11 cellular contexts compared by ENCODE assay signal in the genomic region with DNA sequence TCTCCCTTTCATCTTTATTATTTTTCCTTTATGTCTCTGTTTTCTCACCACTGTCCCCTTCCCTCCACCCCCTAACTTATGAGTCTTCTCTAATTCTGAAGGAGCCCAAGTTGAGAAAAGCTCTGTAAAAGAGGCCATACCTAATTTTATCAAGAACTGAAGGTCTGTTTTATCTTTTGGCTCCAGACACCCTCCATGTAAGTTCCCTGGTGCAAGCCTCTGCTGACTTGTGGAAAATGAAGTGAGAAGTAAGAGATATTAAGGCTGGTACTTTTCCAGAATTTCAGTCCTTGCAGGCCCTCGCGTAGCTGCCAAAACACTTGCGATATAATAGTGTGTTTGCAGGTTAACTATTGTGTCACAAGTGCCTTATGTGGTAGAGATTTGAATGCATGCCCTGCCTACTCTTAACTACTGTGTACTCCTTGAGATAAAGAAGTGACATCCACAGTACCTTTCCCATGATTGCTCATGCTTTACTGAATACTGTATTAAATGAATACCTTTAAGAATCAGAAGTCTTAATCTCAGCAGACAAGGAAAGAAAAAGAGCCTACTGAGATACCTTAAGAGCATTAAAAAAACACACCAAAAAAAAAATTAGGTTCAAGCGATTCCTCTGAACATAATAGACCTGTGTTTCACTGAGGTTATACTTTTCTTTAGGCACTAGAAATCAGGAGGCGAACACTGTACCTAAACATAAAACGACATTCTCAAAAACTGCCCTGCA.
A peak's percentile ranks its signal among the peaks of the same experiment; 100 is the strongest.
DNase-seq lines count a peak whose midpoint lies in the region; ATAC-seq, FAIRE-seq and TF ChIP-seq lines count a peak whose summit lies in the region.
"Had no signal": no experiment of that assay in that cellular context is flagged by ENCODE, and none has a peak within 500 bp of the region (broad histone marks: within the 10 kb centered on the region; RNA-seq: fewer than 3 reads in every experiment).

No MANE protein-coding gene starts in this region.

- peaks cover 5% of the 10 kb centered on the region; the same call in 2 of the 3 replicates for H3K9me3 Mint-ChIP-seq in GM23338
- no peaks in the 10 kb centered on the region for H3K9me3 Mint-ChIP-seq in activated T-helper 2 cell treated with anti-CD3 and anti-CD28 coated beads, Interferon-gamma antibody, Interleukin-2, Interleukin-4, amounts not matched to agents 10 μg/mL and 5 μg/mL and 100 μg/mL, durations not matched to agents 14 hours and 24 hours and 36 hours

- peak overlapping the region; percentile 59 to 84 for H3K27ac ChIP-seq in A549
- H3K27ac ChIP-seq in GM23338 (ENCODE audit: low read depth), result no peak overlapping the region
- H3K27ac ChIP-seq: skin epidermis had no signal

- no peaks in the 10 kb centered on the region for H4K20me1 ChIP-seq in GM23338 (replicated peaks; ENCODE audit: insufficient read depth)

- H2AFZ ChIP-seq in GM23338, result peak overlapping the region; percentile 88

- no peak for TF ChIP-seq CTCF in A549 (IDR thresholded peaks at IDR 0.05)
- TF ChIP-seq CTCF in GM23338 (conservative IDR thresholded peaks at IDR 0.05; ENCODE audit: low read depth in 2 of 2), result no peak

- ATAC-seq in A549 (no peak), GM23338 (no peak), GM21576 (IDR thresholded peaks at IDR 0.05; ENCODE audit: unreplicated experiment) (no peak), HG02678 (IDR thresholded peaks at IDR 0.05; ENCODE audit: unreplicated experiment) (no peak)

- H3K4me1 ChIP-seq in A549, result peaks cover 7% of the 10 kb centered on the region; the same call in 1 of the 3 replicates
- no peaks in the 10 kb centered on the region for H3K4me1 ChIP-seq in GM23338 (ENCODE audit: insufficient read depth)

- H3K4me1 Mint-ChIP-seq in GM23338, result peaks cover 8% of the 10 kb centered on the region; the same call in 2 of the 3 replicates
- peaks cover 14% of the 10 kb centered on the region for H3K4me1 Mint-ChIP-seq in activated T-helper 2 cell treated with anti-CD3 and anti-CD28 coated beads, Interferon-gamma antibody, Interleukin-2, Interleukin-4, amounts not matched to agents 10 μg/mL and 5 μg/mL and 100 μg/mL, durations not matched to agents 14 hours and 24 hours and 36 hours (ENCODE audit: low read depth)

- H3K27ac Mint-ChIP-seq in GM23338, result no peak overlapping the region
- H3K27ac Mint-ChIP-seq in activated T-helper 2 cell treated with anti-CD3 and anti-CD28 coated beads, Interferon-gamma antibody, Interleukin-2, Interleukin-4, amounts not matched to agents 10 μg/mL and 5 μg/mL and 100 μg/mL, durations not matched to agents 14 hours and 24 hours and 36 hours, result no peak overlapping the region

- peak overlapping the region; percentile 56 for H3K4me3 ChIP-seq in A549
- peak overlapping the region; percentile 71 for H3K4me3 ChIP-seq in GM23338
- H3K4me3 ChIP-seq in iPS-11a (ENCODE audit: low read depth, low read length), result peak overlapping the region; percentile 74

- H3K4me2 ChIP-seq in A549 (peak overlapping the region; percentile 69), GM23338 (peak overlapping the region; percentile 77)

- peaks cover 4% of the 10 kb centered on the region; the same call in 2 of the 3 replicates for H3K36me3 Mint-ChIP-seq in GM23338 (ENCODE audit: low read depth)
- H3K36me3 Mint-ChIP-seq in activated T-helper 2 cell treated with anti-CD3 and anti-CD28 coated beads, Interferon-gamma antibody, Interleukin-2, Interleukin-4, amounts not matched to agents 10 μg/mL and 5 μg/mL and 100 μg/mL, durations not matched to agents 14 hours and 24 hours and 36 hours (ENCODE audit: low read depth), result no peaks in the 10 kb centered on the region

- peak overlapping the region; percentile 95 for H3K4me3 Mint-ChIP-seq in GM23338
- peak overlapping the region; percentile 15 for H3K4me3 Mint-ChIP-seq in activated T-helper 2 cell treated with anti-CD3 and anti-CD28 coated beads, Interferon-gamma antibody, Interleukin-2, Interleukin-4, amounts not matched to agents 10 μg/mL and 5 μg/mL and 100 μg/mL, durations not matched to agents 14 hours and 24 hours and 36 hours (ENCODE audit: low read depth)

- CTCF ChIA-PET in A549 (lab: Yijun Ruan, JAX), result interaction anchor here (0.6 to 3.7 kb wide), 6 partner anchors 7 to 280 kb away, joined by 3 to 27 read pairs (median 6); no protein-coding TSS in a partner anchor

- H3K27me3 ChIP-seq in GM23338 (ENCODE audit: insufficient read depth), result peaks cover 12% of the 10 kb centered on the region

- TF ChIP-seq POLR2A in A549 (IDR thresholded peaks at IDR 0.05; ENCODE audit: low read length), result no peak

- H3K9me2 ChIP-seq in GM23338 (ENCODE audit: insufficient read depth), result no peaks in the 10 kb centered on the region

- TF ChIP-seq EP300 in A549 (IDR thresholded peaks at IDR 0.05), result no peak

- no peaks in the 10 kb centered on the region for H3K9me3 ChIP-seq in A549

- 60% methylated on average over 6 of the region's 6 CpGs for WGBS in A549 (ENCODE audit: missing lambda C conversion rate)

- H3K36me3 ChIP-seq in GM23338 (ENCODE audit: insufficient read depth), result no peaks in the 10 kb centered on the region

- intact Hi-C loops in activated T-helper 2 cell treated with anti-CD3 and anti-CD28 coated beads, Interferon-gamma antibody, Interleukin-2, Interleukin-4, amounts not matched to agents 10 μg/mL and 5 μg/mL and 100 μg/mL, durations not matched to agents 14 hours and 24 hours and 36 hours (cut with micrococcal nuclease), result no loop called here

- POLR2A ChIA-PET in A549 (lab: Yijun Ruan, JAX), result interaction anchor here (0.5 to 1.0 kb wide), 2 partner anchors 54 to 319 kb away, joined by 3 to 7 read pairs; no protein-coding TSS in a partner anchor

- no peaks in the 10 kb centered on the region for H3F3A ChIP-seq in GM23338 (replicated peaks; ENCODE audit: low read depth)

- no peaks in the 10 kb centered on the region for H3K79me2 ChIP-seq in GM23338 (replicated peaks; ENCODE audit: insufficient read depth)

- no peak for TF ChIP-seq RAD21 in A549 (conservative IDR thresholded peaks at IDR 0.05 in 1 of 2, IDR thresholded peaks at IDR 0.05 in 1 of 2)

- no peak for DNase-seq in A549 (ENCODE audit: low read depth in 1 of 2, low spot score in 1 of 2)
- no peak for DNase-seq in GM23338 (ENCODE audit: low spot score)
- DNase-seq in activated T-helper 2 cell treated with anti-CD3 and anti-CD28 coated beads, Interferon-gamma antibody, Interleukin-2, Interleukin-4, amounts not matched to agents 10 μg/mL and 5 μg/mL and 100 μg/mL, durations not matched to agents 14 hours and 24 hours and 36 hours (ENCODE audit: low spot score), result no peak
- DNase-seq in GM19240 (ENCODE audit: insufficient read length, low spot score), result no peak
- DNase-seq in frontal cortex (ENCODE audit: low spot score in 2 of 2), result no peak
- DNase-seq: activated T-cell treated with anti-CD3 and anti-CD28 coated beads, Interleukin-2, amount 50 U/mL, for 1 hour; NCI-H226 had no signal

- peaks cover 12% of the 10 kb centered on the region for H3K27me3 Mint-ChIP-seq in GM23338 (ENCODE audit: insufficient read depth, low read depth, poor library complexity)
- peaks cover 51% of the 10 kb centered on the region for H3K27me3 Mint-ChIP-seq in activated T-helper 2 cell treated with anti-CD3 and anti-CD28 coated beads, Interferon-gamma antibody, Interleukin-2, Interleukin-4, amounts not matched to agents 10 μg/mL and 5 μg/mL and 100 μg/mL, durations not matched to agents 14 hours and 24 hours and 36 hours (ENCODE audit: low read depth)

- FAIRE-seq in A549 (lab: Jason Lieb, UNC) (no peak), frontal cortex (lab: Jason Lieb, UNC) (no peak)

TF ChIP-seq in A549, 52 proteins besides CTCF, POLR2A, EP300 and RAD21 (continues in another document):
- TF ChIP-seq ZNF302 (CRISPR knock-in tag; IDR thresholded peaks at IDR 0.05), result no peak
- TF ChIP-seq FOSL2 (IDR thresholded peaks at IDR 0.05), result no peak
- no peak for TF ChIP-seq FOSL2 (CRISPR knock-in tag; IDR thresholded peaks at IDR 0.05)
- TF ChIP-seq JUNB (IDR thresholded peaks at IDR 0.05), result no peak
- TF ChIP-seq SMC3 (IDR thresholded peaks at IDR 0.05), result no peak
- TF ChIP-seq HOXB5 (CRISPR knock-in tag; IDR thresholded peaks at IDR 0.05), result no peak
- no peak for TF ChIP-seq JUN (IDR thresholded peaks at IDR 0.05)
- no peak for TF ChIP-seq ZSCAN20 (CRISPR knock-in tag; IDR thresholded peaks at IDR 0.05)
- no peak for TF ChIP-seq CHD2 (IDR thresholded peaks at IDR 0.05; ENCODE audit: low read length, partially characterized antibody)
- no peak for TF ChIP-seq KDM5A (IDR thresholded peaks at IDR 0.05)
- no peak for TF ChIP-seq SREBF2 (IDR thresholded peaks at IDR 0.05)
- TF ChIP-seq EHF (CRISPR knock-in tag; IDR thresholded peaks at IDR 0.05), result no peak
- TF ChIP-seq, protein P1, sequence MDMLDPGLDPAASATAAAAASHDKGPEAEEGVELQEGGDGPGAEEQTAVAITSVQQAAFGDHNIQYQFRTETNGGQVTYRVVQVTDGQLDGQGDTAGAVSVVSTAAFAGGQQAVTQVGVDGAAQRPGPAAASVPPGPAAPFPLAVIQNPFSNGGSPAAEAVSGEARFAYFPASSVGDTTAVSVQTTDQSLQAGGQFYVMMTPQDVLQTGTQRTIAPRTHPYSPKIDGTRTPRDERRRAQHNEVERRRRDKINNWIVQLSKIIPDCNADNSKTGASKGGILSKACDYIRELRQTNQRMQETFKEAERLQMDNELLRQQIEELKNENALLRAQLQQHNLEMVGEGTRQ (IDR thresholded peaks at IDR 0.05), result no peak

TF ChIP-seq in GM23338, 12 proteins besides CTCF, POLR2A, EP300 and RAD21 (continues in another document):
- TF ChIP-seq ZNF331 (CRISPR knock-in tag; IDR thresholded peaks at IDR 0.05; ENCODE audit: low read depth), result no peak
- TF ChIP-seq, protein P2, sequence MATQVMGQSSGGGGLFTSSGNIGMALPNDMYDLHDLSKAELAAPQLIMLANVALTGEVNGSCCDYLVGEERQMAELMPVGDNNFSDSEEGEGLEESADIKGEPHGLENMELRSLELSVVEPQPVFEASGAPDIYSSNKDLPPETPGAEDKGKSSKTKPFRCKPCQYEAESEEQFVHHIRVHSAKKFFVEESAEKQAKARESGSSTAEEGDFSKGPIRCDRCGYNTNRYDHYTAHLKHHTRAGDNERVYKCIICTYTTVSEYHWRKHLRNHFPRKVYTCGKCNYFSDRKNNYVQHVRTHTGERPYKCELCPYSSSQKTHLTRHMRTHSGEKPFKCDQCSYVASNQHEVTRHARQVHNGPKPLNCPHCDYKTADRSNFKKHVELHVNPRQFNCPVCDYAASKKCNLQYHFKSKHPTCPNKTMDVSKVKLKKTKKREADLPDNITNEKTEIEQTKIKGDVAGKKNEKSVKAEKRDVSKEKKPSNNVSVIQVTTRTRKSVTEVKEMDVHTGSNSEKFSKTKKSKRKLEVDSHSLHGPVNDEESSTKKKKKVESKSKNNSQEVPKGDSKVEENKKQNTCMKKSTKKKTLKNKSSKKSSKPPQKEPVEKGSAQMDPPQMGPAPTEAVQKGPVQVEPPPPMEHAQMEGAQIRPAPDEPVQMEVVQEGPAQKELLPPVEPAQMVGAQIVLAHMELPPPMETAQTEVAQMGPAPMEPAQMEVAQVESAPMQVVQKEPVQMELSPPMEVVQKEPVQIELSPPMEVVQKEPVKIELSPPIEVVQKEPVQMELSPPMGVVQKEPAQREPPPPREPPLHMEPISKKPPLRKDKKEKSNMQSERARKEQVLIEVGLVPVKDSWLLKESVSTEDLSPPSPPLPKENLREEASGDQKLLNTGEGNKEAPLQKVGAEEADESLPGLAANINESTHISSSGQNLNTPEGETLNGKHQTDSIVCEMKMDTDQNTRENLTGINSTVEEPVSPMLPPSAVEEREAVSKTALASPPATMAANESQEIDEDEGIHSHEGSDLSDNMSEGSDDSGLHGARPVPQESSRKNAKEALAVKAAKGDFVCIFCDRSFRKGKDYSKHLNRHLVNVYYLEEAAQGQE (IDR thresholded peaks at IDR 0.05; ENCODE audit: unreplicated experiment), result no peak
